31 cellular contexts compared by ENCODE assay signal in genomic region chr9:125061391-125061790, GRCh38.
"Had no signal": no experiment of that assay in that cellular context is flagged by ENCODE, and none has a peak within 500 bp of the region (broad histone marks: within the 10 kb centered on the region; RNA-seq: fewer than 3 reads in every experiment).

No MANE protein-coding gene starts in this region.

- H3K9me3 ChIP-seq: gastrocnemius medialis had no signal

- H3K9me3 Mint-ChIP-seq: activated CD8-positive, alpha-beta T cell treated with anti-CD3 and anti-CD28 coated beads for 36 hours; activated T-cell treated with anti-CD3 and anti-CD28 coated beads, Interleukin-2, amount 50 U/mL, for 4 hours; activated T-helper 17 cell treated with anti-CD3 and anti-CD28 coated beads, Interleukin-2, amount 50 U/mL, for 72 hours; central memory CD8-positive, alpha-beta T cell; dendritic cell treated with granulocyte-macrophage colony-stimulating factor and Interleukin-4, amounts not matched to agents 40 ng/mL and 50 ng/mL, for 4 days; endodermal cell had no signal

- H3K27ac ChIP-seq: brain microvascular endothelial cell, coronary artery, dorsolateral prefrontal cortex, foreskin keratinocyte, gastrocnemius medialis, heart left ventricle had no signal

- H3K27me3 Mint-ChIP-seq: activated CD8-positive, alpha-beta T cell treated with anti-CD3 and anti-CD28 coated beads for 36 hours; activated naive CD8-positive, alpha-beta T cell; activated T-helper 17 cell treated with anti-CD3 and anti-CD28 coated beads, Interleukin-2, amount 50 U/mL, for 72 hours; central memory CD8-positive, alpha-beta T cell; dendritic cell treated with granulocyte-macrophage colony-stimulating factor and Interleukin-4, amounts not matched to agents 40 ng/mL and 50 ng/mL, for 4 days had no signal

- H3K36me3 ChIP-seq: brain microvascular endothelial cell, gastrocnemius medialis, heart left ventricle had no signal

- FAIRE-seq: astrocyte, bronchial epithelial cell had no signal

- H3K4me1 Mint-ChIP-seq: activated T-helper 17 cell treated with anti-CD3 and anti-CD28 coated beads, Interleukin-2, amount 50 U/mL, for 72 hours; endodermal cell had no signal

- ATAC-seq: activated CD8-positive, alpha-beta T cell treated with anti-CD3 and anti-CD28 coated beads for 36 hours; activated T-cell treated with anti-CD3 and anti-CD28 coated beads, Interleukin-2, amount 50 U/mL, for 4 hours; activated T-helper 17 cell treated with anti-CD3 and anti-CD28 coated beads, Interleukin-2, amount 50 U/mL, for 72 hours; esophagus mucosa; foreskin keratinocyte; gastrocnemius medialis; heart left ventricle had no signal

- DNase-seq: activated CD4-positive, alpha-beta T cell treated with anti-CD3 and anti-CD28 coated beads for 4 hours; activated CD4-positive, alpha-beta T cell treated with anti-CD3 and anti-CD28 coated beads, Interleukin-2, amount 50 U/mL, for 1 hour; activated CD4-positive, alpha-beta T cell treated with anti-CD3 and anti-CD28 coated beads, Interleukin-2, amount 50 U/mL, for 48 hours; activated CD4-positive, CD25-positive, alpha-beta regulatory T cell; activated CD4-positive, CD25-positive, alpha-beta regulatory T cell treated with anti-CD3 and anti-CD28 coated beads, Interleukin-2, amount 50 U/mL, for 72 hours; activated CD8-positive, alpha-beta memory T cell treated with anti-CD3 and anti-CD28 coated beads for 24 hours; activated CD8-positive, alpha-beta T cell treated with anti-CD3 and anti-CD28 coated beads for 36 hours; activated effector memory CD4-positive, alpha-beta T cell treated with Interleukin-2 at 50 U/mL for 16 hours; activated gamma-delta T cell treated with Interleukin-2 at 50 U/mL for 16 hours; activated naive CD4-positive, alpha-beta T cell treated with anti-CD3 and anti-CD28 coated beads, Interleukin-2, amount 50 U/mL, for 16 hours; activated naive CD4-positive, alpha-beta T cell treated with Interleukin-2 at 50 U/mL for 16 hours; activated T-cell treated with anti-CD3 and anti-CD28 coated beads, Interleukin-2, amount 50 U/mL, for 4 hours; amniotic stem cell; anterior cingulate cortex; brain microvascular endothelial cell; dorsolateral prefrontal cortex; effector memory CD4-positive, alpha-beta T cell; endodermal cell; foreskin keratinocyte; gastrocnemius medialis; glutamatergic neuron; heart left ventricle; T-helper 2 cell had no signal

- H3K4me3 ChIP-seq: coronary artery, dorsolateral prefrontal cortex, gastrocnemius medialis, heart left ventricle had no signal

- H3K27me3 ChIP-seq: brain microvascular endothelial cell, dorsolateral prefrontal cortex, foreskin keratinocyte, gastrocnemius medialis, heart left ventricle had no signal

- H3K27ac Mint-ChIP-seq: activated CD8-positive, alpha-beta T cell treated with anti-CD3 and anti-CD28 coated beads for 36 hours; activated naive CD8-positive, alpha-beta T cell; activated T-helper 17 cell treated with anti-CD3 and anti-CD28 coated beads, Interleukin-2, amount 50 U/mL, for 72 hours; dendritic cell treated with granulocyte-macrophage colony-stimulating factor and Interleukin-4, amounts not matched to agents 40 ng/mL and 50 ng/mL, for 4 days; endodermal cell had no signal

- H3K4me1 ChIP-seq: foreskin keratinocyte, gastrocnemius medialis, heart left ventricle had no signal

- H3K4me3 Mint-ChIP-seq: activated CD8-positive, alpha-beta T cell treated with anti-CD3 and anti-CD28 coated beads for 36 hours; activated naive CD8-positive, alpha-beta T cell; activated T-cell treated with anti-CD3 and anti-CD28 coated beads, Interleukin-2, amount 50 U/mL, for 4 hours; activated T-helper 17 cell treated with anti-CD3 and anti-CD28 coated beads, Interleukin-2, amount 50 U/mL, for 72 hours; central memory CD8-positive, alpha-beta T cell; dendritic cell treated with granulocyte-macrophage colony-stimulating factor and Interleukin-4, amounts not matched to agents 40 ng/mL and 50 ng/mL, for 4 days; endodermal cell had no signal
